7 cellular contexts compared by ENCODE assay signal in the genomic region with DNA sequence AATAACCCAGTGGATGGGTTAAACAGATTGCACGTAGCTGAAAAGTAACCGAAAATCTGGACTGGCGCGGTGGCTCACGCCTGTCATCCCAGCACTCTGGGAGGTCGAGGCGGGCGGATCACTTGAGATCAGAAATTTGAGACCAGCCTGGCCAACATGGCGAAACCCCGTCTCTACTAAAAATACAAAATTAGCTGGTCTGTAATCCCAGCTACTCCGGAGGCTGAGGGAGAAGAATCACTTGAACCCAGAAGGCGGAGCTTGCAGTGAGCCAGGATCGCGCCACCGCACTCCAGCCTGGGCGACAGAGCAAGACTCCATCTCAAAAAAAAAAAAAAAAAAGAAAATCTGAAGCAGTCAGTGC. TPM values are rescaled to one million over a fixed set of nuclear protein-coding genes. Genes with fewer than 3 reads are reported as not detected.
DNase-seq lines count a peak whose midpoint lies in the region; ATAC-seq and TF ChIP-seq lines count a peak whose summit lies in the region.
"Not testable (repeated sequence)": the region's sequence is repeated elsewhere in the genome, so short reads cannot be mapped to it uniquely, and the experiment has no call there.

No MANE protein-coding gene starts in this region.

- H3K27me3 Mint-ChIP-seq in activated naive CD4-positive, alpha-beta T cell treated with anti-CD3 and anti-CD28 coated beads, Interleukin-2, amount 50 U/mL, for 24 hours, result not testable (repeated sequence)

- peaks cover 0 to 24% (median 5%) of the 10 kb centered on the region in 4 donors for H3K4me1 ChIP-seq in Peyer's patch
- peaks cover 0 to 20% (median 6%) of the 10 kb centered on the region in 4 donors for H3K4me1 ChIP-seq in right lobe of liver
- H3K4me1 ChIP-seq in sigmoid colon, result peaks cover 0 to 43% (median 33%) of the 10 kb centered on the region in 4 donors

- not testable (repeated sequence) for H3K36me3 Mint-ChIP-seq in activated naive CD4-positive, alpha-beta T cell treated with anti-CD3 and anti-CD28 coated beads, Interleukin-2, amount 50 U/mL, for 24 hours

- not testable (repeated sequence) for H3K9me3 Mint-ChIP-seq in activated naive CD4-positive, alpha-beta T cell treated with anti-CD3 and anti-CD28 coated beads, Interleukin-2, amount 50 U/mL, for 24 hours

- ATAC-seq in GM18502 (IDR thresholded peaks at IDR 0.05; ENCODE audit: poor library complexity, unreplicated experiment) (peak; percentile 10), right lobe of liver (peak; percentile 5 to 31 (median 20))

- intact Hi-C loops in right lobe of liver (cut with DNase I), result not testable (repeated sequence)
- intact Hi-C loops in sigmoid colon (cut with DNase I), result loop anchor here (5.0 kb wide), 2 partner anchors 67 to 288 kb away; partner anchors contain the start of genes EME2, MRPS34 and NME3

- TF ChIP-seq CTCF in Peyer's patch (IDR thresholded peaks at IDR 0.05); epithelial cell of proximal tubule (conservative IDR thresholded peaks at IDR 0.05; ENCODE audit: low read depth, low read length); right lobe of liver (IDR thresholded peaks at IDR 0.05); sigmoid colon (IDR thresholded peaks at IDR 0.05): not testable (repeated sequence)

- DNase-seq in HK-2 (ENCODE audit: unreplicated experiment), result peak; percentile 33
- not testable (repeated sequence) for DNase-seq in Peyer's patch; epithelial cell of proximal tubule (ENCODE audit: low read depth); right lobe of liver; sigmoid colon

- H3K4me1 Mint-ChIP-seq in activated naive CD4-positive, alpha-beta T cell treated with anti-CD3 and anti-CD28 coated beads, Interleukin-2, amount 50 U/mL, for 24 hours, result peaks cover 26% of the 10 kb centered on the region

- under 1% methylated on average over 16 of the region's 16 CpGs for WGBS in right lobe of liver (ENCODE audit: insufficient coverage, low coverage, low lambda C conversion rate, missing lambda C conversion rate)
- WGBS in sigmoid colon, 2 donors, result 0 to 1% methylated on average over 16 of the region's 16 CpGs

- TF ChIP-seq POLR2A in Peyer's patch (IDR thresholded peaks at IDR 0.05); right lobe of liver (IDR thresholded peaks at IDR 0.05); sigmoid colon (IDR thresholded peaks at IDR 0.05): not testable (repeated sequence)

- not testable (repeated sequence) for H3K27me3 ChIP-seq in Peyer's patch, right lobe of liver, sigmoid colon

- H3K27ac ChIP-seq in Peyer's patch (peak overlapping the region; percentile 83 to 97 (median 92)), right lobe of liver (peak overlapping the region; percentile 55 to 93 (median 81)), sigmoid colon (peak overlapping the region; percentile 86 to 97 (median 94))

- peak overlapping the region; percentile 53 to 99 (median 70) for H3K4me3 ChIP-seq in Peyer's patch
- peak overlapping the region; percentile 96 for H3K4me3 ChIP-seq in epithelial cell of proximal tubule (ENCODE audit: low read depth, low read length)
- H3K4me3 ChIP-seq in right lobe of liver, result peak overlapping the region; percentile 63 to 97 (median 82)
- H3K4me3 ChIP-seq in sigmoid colon, result peak overlapping the region; percentile 84 to 89 (median 87)

- H3K4me3 Mint-ChIP-seq in activated naive CD4-positive, alpha-beta T cell treated with anti-CD3 and anti-CD28 coated beads, Interleukin-2, amount 50 U/mL, for 24 hours, result peak overlapping the region; percentile 95

- H3K36me3 ChIP-seq in Peyer's patch, result not testable (repeated sequence)
- peaks cover 0 to 14% (median 2%) of the 10 kb centered on the region in 4 donors for H3K36me3 ChIP-seq in right lobe of liver
- peaks cover 0 to 23% (median 0%) of the 10 kb centered on the region in 4 donors for H3K36me3 ChIP-seq in sigmoid colon

- H3K9me3 ChIP-seq in Peyer's patch, right lobe of liver, sigmoid colon: not testable (repeated sequence)

- peak overlapping the region; percentile 96 for H3K27ac Mint-ChIP-seq in activated naive CD4-positive, alpha-beta T cell treated with anti-CD3 and anti-CD28 coated beads, Interleukin-2, amount 50 U/mL, for 24 hours

- not testable (repeated sequence) for TF ChIP-seq EP300 in sigmoid colon (IDR thresholded peaks at IDR 0.05)

RNA-seq across cellular contexts. Expression of gene MAPK8IP3, which starts 0.7 kb away (rescaled TPM):
- total RNA-seq in Peyer's patch (100 to 1,000 TPM in 3 of 4 donors, 10 to 100 TPM in 1; 78.1 to 456 (median 193) TPM), epithelial cell of proximal tubule (22.0 and 37.5 TPM in 2 replicates), right lobe of liver (10 to 100 TPM in 5 of 6 experiments, 1 to 10 TPM in 1; 8.7 to 37.3 (median 23.0) TPM), sigmoid colon (10 to 100 TPM; 22.1 to 80.9 (median 30.8) TPM)
- polyA plus RNA-seq in sigmoid colon, result 10 to 100 TPM in 1 of 3 donors, 1 to 10 TPM in 2; 3.6 to 79.1 (median 5.5) TPM

RNA-seq across cellular contexts. Expression of gene JPT2, which starts 27.2 kb away (rescaled TPM):
- 10 to 100 TPM; 22.7 to 32.3 (median 25.0) TPM for total RNA-seq in Peyer's patch
- total RNA-seq in epithelial cell of proximal tubule, result 119 and 226 TPM in 2 replicates
- 10 to 100 TPM; 31.0 to 47.7 (median 38.7) TPM for total RNA-seq in right lobe of liver
- 10 to 100 TPM; 12.4 to 18.1 (median 17.3) TPM for total RNA-seq in sigmoid colon
- polyA plus RNA-seq in sigmoid colon, result 10 to 100 TPM; 25.2 to 53.7 (median 33.8) TPM
